In genomic region chr1:207751790-207752455, GRCh38 we compare ENCODE assay signal across 8 cellular contexts. TPM values are rescaled to one million over a fixed set of nuclear protein-coding genes. Genes with fewer than 3 reads are reported as not detected.
DNase-seq lines count a peak whose midpoint lies in the region; ATAC-seq lines count a peak whose summit lies in the region.

Gene CD46 (plus strand): TSS chr1:207752054. CDS start chr1:207752213, 159 bp downstream.

- peak within 1 kb of the TSS; percentile 78 for H4K8ac ChIP-seq in mesenchymal stem cell (ENCODE audit: low read length)

- peaks cover 0 to 3% of the 10 kb centered on the region in 2 experiments for H3K36me3 ChIP-seq in mesenchymal stem cell (ENCODE audit: control insufficient read depth in 1 of 2, insufficient read depth in 2 of 2, low read depth in 1 of 2, low read length in 2 of 2)

- no peaks in the 10 kb centered on the region for H3K9me3 ChIP-seq in mesenchymal stem cell (ENCODE audit: control insufficient read depth, low read length)

- no peaks in the 10 kb centered on the region for H3K27me3 Mint-ChIP-seq in effector memory CD8-positive, alpha-beta T cell

- H3K27me3 ChIP-seq in mesenchymal stem cell (ENCODE audit: control insufficient read depth in 1 of 2, insufficient read depth in 1 of 2, low read length in 2 of 2), result no peaks in the 10 kb centered on the region

- peak; percentile 92 for ATAC-seq in GM21360 (IDR thresholded peaks at IDR 0.05; ENCODE audit: unreplicated experiment)
- peak; percentile 95 for ATAC-seq in effector memory CD8-positive, alpha-beta T cell (replicated peaks)

- H3K36me3 Mint-ChIP-seq in effector memory CD8-positive, alpha-beta T cell (ENCODE audit: insufficient read depth), result peaks cover 13% of the 10 kb centered on the region

- H3K4ac ChIP-seq in mesenchymal stem cell (ENCODE audit: low read depth in 1 of 2, low read length in 2 of 2), result peak within 1 kb of the TSS; percentile 20 to 94

- WGBS in mesenchymal stem cell, result under 1% methylated on average over 53 of the region's 55 CpGs

- H3K4me2 ChIP-seq in mesenchymal stem cell (ENCODE audit: low read length, poor library complexity, severe bottlenecking), result peak within 1 kb of the TSS; percentile 94

- peak within 1 kb of the TSS; percentile 82 for H3K27ac ChIP-seq in mesenchymal stem cell (ENCODE audit: low read length, poor library complexity, severe bottlenecking)

- peak; percentile 99 for DNase-seq in COLO668 (lab: John Stamatoyannopoulos, UW; ENCODE audit: unreplicated experiment)
- DNase-seq in HT1080 (ENCODE audit: low read depth), result peak; percentile 96
- DNase-seq in NOMO-1 treated with DMSO at 0.1 percent for 48 hours (lab: John Stamatoyannopoulos, UW; ENCODE audit: unreplicated experiment), result peak; percentile 96
- peak; percentile 81 to 82 for DNase-seq in activated CD8-positive, alpha-beta memory T cell treated with anti-CD3 and anti-CD28 coated beads for 4 hours (ENCODE audit: low read depth in 2 of 2)
- peak; percentile 89 to 95 (median 94) for DNase-seq in effector memory CD8-positive, alpha-beta T cell
- peak; percentile 93 for DNase-seq in mesenchymal stem cell
- DNase-seq in stimulated activated CD8-positive, alpha-beta memory T cell treated with anti-CD3 and anti-CD28 coated beads, Interleukin-12 subunit alpha, Interleukin-12 subunit beta, amount 100 ng/mL, for 4 hours (ENCODE audit: low read depth), result peak; percentile 89

- H3K4me3 ChIP-seq in mesenchymal stem cell (ENCODE audit: insufficient read depth in 1 of 2, low read depth in 1 of 2, low read length in 2 of 2), result peak within 1 kb of the TSS; percentile 93 to 99

- peaks cover 5% of the 10 kb centered on the region for H3K79me1 ChIP-seq in mesenchymal stem cell (replicated peaks; ENCODE audit: low read length, poor library complexity, severe bottlenecking)

- H3K4me3 Mint-ChIP-seq in effector memory CD8-positive, alpha-beta T cell, result peak within 1 kb of the TSS; percentile 96 to 98

- peak within 1 kb of the TSS; percentile 73 to 96 for H3K18ac ChIP-seq in mesenchymal stem cell (ENCODE audit: low read depth in 1 of 2, low read length in 2 of 2)

- peak within 1 kb of the TSS; percentile 75 for H2BK5ac ChIP-seq in mesenchymal stem cell (ENCODE audit: low read depth, low read length, poor library complexity, severe bottlenecking)

- H3K23ac ChIP-seq in mesenchymal stem cell (ENCODE audit: low read length in 2 of 2), result peak within 1 kb of the TSS; percentile 92 to 100

- H3K4me1 Mint-ChIP-seq in effector memory CD8-positive, alpha-beta T cell (ENCODE audit: low read depth in 2 of 2), result peaks cover 37 to 45% of the 10 kb centered on the region in 2 donors

- H2BK120ac ChIP-seq in mesenchymal stem cell (ENCODE audit: low read depth, low read length), result peak within 1 kb of the TSS; percentile 66

- no peak within 1 kb of the TSS for H2AK5ac ChIP-seq in mesenchymal stem cell (ENCODE audit: low read length, severe bottlenecking)

- H4K91ac ChIP-seq in mesenchymal stem cell (ENCODE audit: low read length), result peak within 1 kb of the TSS; percentile 64

- H3K4me1 ChIP-seq in mesenchymal stem cell (ENCODE audit: control insufficient read depth, insufficient read depth, low read depth, low read length), result peaks cover 15% of the 10 kb centered on the region

- H3K9ac ChIP-seq in mesenchymal stem cell (ENCODE audit: low read length), result peak within 1 kb of the TSS; percentile 94

- H2AFZ ChIP-seq in mesenchymal stem cell (ENCODE audit: low read depth, low read length), result peak within 1 kb of the TSS; percentile 87

- peak within 1 kb of the TSS; percentile 97 for H2BK15ac ChIP-seq in mesenchymal stem cell (ENCODE audit: low read depth, poor library complexity, severe bottlenecking)

- peak within 1 kb of the TSS; percentile 95 to 96 for H3K27ac Mint-ChIP-seq in effector memory CD8-positive, alpha-beta T cell

- H2BK12ac ChIP-seq in mesenchymal stem cell (ENCODE audit: low read length in 2 of 2), result peak within 1 kb of the TSS; percentile 18 to 95

- H3K9me3 Mint-ChIP-seq in effector memory CD8-positive, alpha-beta T cell, result no peaks in the 10 kb centered on the region

- H3K14ac ChIP-seq in mesenchymal stem cell (ENCODE audit: low read length in 2 of 2), result peak within 1 kb of the TSS in 1 of 2 experiments; percentile 100

RNA-seq across cellular contexts. Expression of gene CD46, which starts in this region (rescaled TPM):
- 50.3 and 56.7 TPM in 2 replicates for total RNA-seq in HT1080 (2014; rRNA removed; shearing (Covaris generic))
- polyA plus RNA-seq in HT1080 (2015; cell fraction: cytosol; rRNA removed), result 91.6 and 108 TPM in 2 replicates
- 526 and 613 TPM in 2 replicates for polyA plus RNA-seq in HT1080 (2015; cell fraction: nucleus; rRNA removed)
- polyA plus RNA-seq in mesenchymal stem cell (2013, experiment 1 of 2), result 185 TPM
- 192 TPM for polyA plus RNA-seq in mesenchymal stem cell (2013, experiment 2 of 2)

Comparison
In these comparisons a context has a peak if more than half of its experiments do, and no peak if none do; other contexts are left out.
1. Peak in every context shown above with its lines: DNase-seq, ATAC-seq, H3K4me3 ChIP-seq and H3K27ac ChIP-seq.